Comparison of ENCODE assay signal across 18 cellular contexts in genomic region chr3:16254933-16255725, GRCh38. TPM values are rescaled to one million over a fixed set of nuclear protein-coding genes. Genes with fewer than 3 reads are reported as not detected.
A peak's percentile ranks its signal among the peaks of the same experiment; 100 is the strongest.
DNase-seq lines count a peak whose midpoint lies in the region; ATAC-seq and TF ChIP-seq lines count a peak whose summit lies in the region.
"Had no signal": no experiment of that assay in that cellular context is flagged by ENCODE, and none has a peak within 500 bp of the region (broad histone marks: within the 10 kb centered on the region; RNA-seq: fewer than 3 reads in every experiment).

No MANE protein-coding gene starts in this region.

- no peak for TF ChIP-seq POLR2A in thyroid gland (IDR thresholded peaks at IDR 0.05)

- intact Hi-C loops in thyroid gland (cut with DNase I) = loop anchor here (5.0 kb wide), 1 partner anchor 438 kb away; no protein-coding TSS in a partner anchor

- 74 to 82% methylated on average over 8 of the region's 8 CpGs for WGBS in thyroid gland, 2 donors

- peak; percentile 82 for ATAC-seq in activated CD8-positive, alpha-beta memory T cell treated with anti-CD3 and anti-CD28 coated beads, Interleukin-2, amount 10 ng/mL, durations not matched to agents 7 days and 5 days
- peak; percentile 49 for ATAC-seq in HG02852 (IDR thresholded peaks at IDR 0.05; ENCODE audit: unreplicated experiment)
- no peak for ATAC-seq in HG02840 (IDR thresholded peaks at IDR 0.05; ENCODE audit: low FRiP score, unreplicated experiment)
- ATAC-seq: left lung had no signal

- H3K9me3 ChIP-seq in SJCRH30 (replicated peaks) (no peaks in the 10 kb centered on the region), thyroid gland (no peaks in the 10 kb centered on the region)
- H3K9me3 ChIP-seq: left lung, SK-N-SH had no signal

- no peaks in the 10 kb centered on the region for H3K27me3 Mint-ChIP-seq in activated CD8-positive, alpha-beta memory T cell treated with anti-CD3 and anti-CD28 coated beads, Interleukin-2, amount 10 ng/mL, durations not matched to agents 7 days and 5 days

- H3K4me1 ChIP-seq in SJCRH30 (peaks cover 3% of the 10 kb centered on the region; the same call in 1 of the 2 replicates), thyroid gland (no peaks in the 10 kb centered on the region)

- no peak overlapping the region for H3K27ac ChIP-seq in SJCRH30
- no peak overlapping the region for H3K27ac ChIP-seq in thyroid gland
- H3K27ac ChIP-seq: brain microvascular endothelial cell, C4-2B had no signal

- H3K9me3 Mint-ChIP-seq in activated CD8-positive, alpha-beta memory T cell treated with anti-CD3 and anti-CD28 coated beads, Interleukin-2, amount 10 ng/mL, durations not matched to agents 7 days and 5 days (ENCODE audit: low read depth) = no peaks in the 10 kb centered on the region
- H3K9me3 Mint-ChIP-seq: neural crest cell had no signal

- no peaks in the 10 kb centered on the region for H3K27me3 ChIP-seq in SJCRH30
- no peaks in the 10 kb centered on the region for H3K27me3 ChIP-seq in thyroid gland
- H3K27me3 ChIP-seq: brain microvascular endothelial cell, left lung had no signal

- no peaks in the 10 kb centered on the region; the same call in 1 of the 2 replicates for H3K36me3 ChIP-seq in SJCRH30
- H3K36me3 ChIP-seq in thyroid gland = peaks cover 11 to 13% of the 10 kb centered on the region in 2 donors
- H3K36me3 ChIP-seq: brain microvascular endothelial cell had no signal

- no peak for TF ChIP-seq CTCF in thyroid gland (IDR thresholded peaks at IDR 0.05)
- TF ChIP-seq CTCF in GM10266 (IDR thresholded peaks at IDR 0.05; ENCODE audit: control insufficient read depth, insufficient read depth, low read depth, missing control alignments) = no peak

- peak overlapping the region; percentile 83 for H3K27ac Mint-ChIP-seq in activated CD8-positive, alpha-beta memory T cell treated with anti-CD3 and anti-CD28 coated beads, Interleukin-2, amount 10 ng/mL, durations not matched to agents 7 days and 5 days

- peak; percentile 67 for DNase-seq in activated CD8-positive, alpha-beta memory T cell treated with anti-CD3 and anti-CD28 coated beads, Interleukin-2, amount 10 ng/mL, durations not matched to agents 7 days and 5 days
- DNase-seq in activated CD8-positive, alpha-beta memory T cell treated with anti-CD3 and anti-CD28 coated beads, Interleukin-2, amount 50 U/mL, for 4 hours = no peak
- DNase-seq in SJCRH30 (peak; percentile 29 to 63), myocyte (ENCODE audit: low read depth) (peak; percentile 65), thyroid gland (no peak), GM10266 (ENCODE audit: extremely low spot score) (no peak)
- DNase-seq: activated CD4-positive, CD25-positive, alpha-beta regulatory T cell treated with anti-CD3 and anti-CD28 coated beads, Interleukin-2, amount 50 U/mL, for 72 hours; brain microvascular endothelial cell; HCEC 1CT; KBM-7; left lung; midbrain; SK-N-SH; T1000 had no signal

- H3K4me3 ChIP-seq in SJCRH30 (no peak overlapping the region), thyroid gland (replicated peaks in 1 of 3) (no peak overlapping the region)
- H3K4me3 ChIP-seq: left lung had no signal

- peaks cover 33% of the 10 kb centered on the region for H3K4me1 Mint-ChIP-seq in activated CD8-positive, alpha-beta memory T cell treated with anti-CD3 and anti-CD28 coated beads, Interleukin-2, amount 10 ng/mL, durations not matched to agents 7 days and 5 days
- H3K4me1 Mint-ChIP-seq: neural crest cell had no signal

- peak overlapping the region; percentile 56 for H3K4me3 Mint-ChIP-seq in activated CD8-positive, alpha-beta memory T cell treated with anti-CD3 and anti-CD28 coated beads, Interleukin-2, amount 10 ng/mL, durations not matched to agents 7 days and 5 days
- H3K4me3 Mint-ChIP-seq: neural crest cell had no signal

- CTCF ChIA-PET in activated CD8-positive, alpha-beta memory T cell treated with anti-CD3 and anti-CD28 coated beads, Interleukin-2, amount 10 ng/mL, durations not matched to agents 7 days and 5 days (lab: Charles Lee) = interaction anchor here (1.0 to 1.9 kb wide), 6 partner anchors 9 to 257 kb away, joined by 3 to 11 read pairs (median 3); partner anchors contain the start of genes DPH3 and OXNAD1

- H3K36me3 Mint-ChIP-seq in activated CD8-positive, alpha-beta memory T cell treated with anti-CD3 and anti-CD28 coated beads, Interleukin-2, amount 10 ng/mL, durations not matched to agents 7 days and 5 days = peaks cover 19% of the 10 kb centered on the region

RNA-seq across cellular contexts. Expression of gene DPH3, which starts 9.6 kb away (rescaled TPM):
- total RNA-seq in activated CD8-positive, alpha-beta memory T cell treated with anti-CD3 and anti-CD28 coated beads, Interleukin-2, amount 10 ng/mL, durations not matched to agents 7 days and 5 days = 10 to 100 TPM; 13.9 to 23.8 TPM
- total RNA-seq in SJCRH30 (2014; rRNA removed; shearing (Covaris generic)) = 22.4 and 24.1 TPM in 2 replicates
- 27.3 and 29.9 TPM in 2 replicates for total RNA-seq in myocyte
- polyA plus RNA-seq in myocyte (2012) = 13.6 TPM
- total RNA-seq in thyroid gland = 10 to 100 TPM; 18.4 to 27.1 (median 19.6) TPM

RNA-seq across cellular contexts. Expression of gene OXNAD1, which starts 9.9 kb away (rescaled TPM):
- 10 to 100 TPM; 44.9 to 47.4 TPM for total RNA-seq in activated CD8-positive, alpha-beta memory T cell treated with anti-CD3 and anti-CD28 coated beads, Interleukin-2, amount 10 ng/mL, durations not matched to agents 7 days and 5 days
- 14.7 and 18.1 TPM in 2 replicates for total RNA-seq in SJCRH30 (2014; rRNA removed; shearing (Covaris generic))
- 9.3 and 12.9 TPM in 2 replicates for total RNA-seq in myocyte
- polyA plus RNA-seq in myocyte (2012) = 4.3 TPM
- 10 to 100 TPM; 22.3 to 34.0 (median 27.4) TPM for total RNA-seq in thyroid gland

Comparison
In these comparisons a context has a peak if more than half of its experiments do, and no peak if none do; other contexts are left out.
1. DNase-seq: peak in activated CD8-positive, alpha-beta memory T cell treated with anti-CD3 and anti-CD28 coated beads, Interleukin-2, amount 10 ng/mL, durations not matched to agents 7 days and 5 days (single experiment), SJCRH30 (2 of 2) and myocyte (single experiment); none in activated CD8-positive, alpha-beta memory T cell treated with anti-CD3 and anti-CD28 coated beads, Interleukin-2, amount 50 U/mL, for 4 hours (single experiment), thyroid gland (0 of 2) and GM10266 (single experiment).